Comparison of ENCODE assay signal across 34 cellular contexts in the genomic region with DNA sequence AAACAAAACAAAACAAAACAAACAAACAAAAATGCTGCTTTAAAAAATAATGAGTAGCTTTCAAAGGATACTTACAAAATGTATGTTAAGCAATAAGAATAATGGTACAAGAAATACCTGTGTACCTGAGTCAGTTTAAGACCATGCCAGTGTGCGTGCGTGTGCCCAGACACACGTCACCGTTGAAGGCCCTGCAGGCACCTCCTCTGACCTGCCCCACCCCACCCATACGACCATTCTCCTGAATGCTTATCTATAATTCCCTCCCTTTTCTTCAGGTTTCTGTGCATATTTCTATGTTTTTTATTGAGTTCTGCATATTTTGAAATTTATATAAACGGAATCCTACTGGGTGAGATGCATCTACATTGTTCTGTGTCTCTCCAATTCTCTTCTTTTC.
"Had no signal": no experiment of that assay in that cellular context is flagged by ENCODE, and none has a peak within 500 bp of the region (broad histone marks: within the 10 kb centered on the region; RNA-seq: fewer than 3 reads in every experiment).

No MANE protein-coding gene starts in this region.

- H3K4me3 Mint-ChIP-seq: activated B cell treated with CpG ODN at 0.5 μM for 24 hours; activated CD4-positive, alpha-beta memory T cell treated with anti-CD3 and anti-CD28 coated beads for 36 hours; activated CD4-positive, alpha-beta T cell treated with anti-CD3 and anti-CD28 coated beads, Interleukin-2, amount 10 ng/mL, durations not matched to agents 24 days and 14 days; activated CD8-positive, alpha-beta T cell treated with anti-CD3 and anti-CD28 coated beads for 36 hours; activated naive CD4-positive, alpha-beta T cell treated with anti-CD3 and anti-CD28 coated beads for 36 hours; activated naive CD8-positive, alpha-beta T cell treated with anti-CD3 and anti-CD28 coated beads, Interleukin-2, amount 10 ng/mL, durations not matched to agents 7 days and 5 days; activated naive CD8-positive, alpha-beta T cell treated with anti-CD3 and anti-CD28 coated beads, Interleukin-2, amount 50 U/mL, for 24 hours; activated T-cell treated with anti-CD3 and anti-CD28 coated beads, Interleukin-2, amount 50 U/mL, for 4 hours; activated T-cell treated with anti-CD3 and anti-CD28 coated beads, Interleukin-2, amount 50 U/mL, for 72 hours; activated T-helper 1 cell treated with anti-CD3 and anti-CD28 coated beads, Interleukin-12 subunit alpha, Interleukin-12 subunit beta, Interleukin-2, Interleukin-4 antibody, amounts not matched to agents 30 ng/mL and 10 ng/mL and 1 ng/mL, durations not matched to agents 14 hours and 24 hours and 36 hours; activated T-helper 17 cell treated with anti-CD3 and anti-CD28 coated beads, Interleukin-2, amount 50 U/mL, for 72 hours; brain; T-helper 1 cell treated with Interleukin-12 subunit alpha and Interleukin-12 subunit beta and Interleukin-4 antibody, amounts not matched to agents 30 μg/mL and 1 μg/mL, for 36 hours; T-helper 2 cell treated with Interferon-gamma antibody and Interleukin-4, amounts not matched to agents 5 μg/mL and 100 μg/mL, for 36 hours had no signal

- H3K9me3 Mint-ChIP-seq: activated B cell treated with CpG ODN at 0.5 μM for 24 hours; activated CD4-positive, alpha-beta memory T cell treated with anti-CD3 and anti-CD28 coated beads for 36 hours; activated CD4-positive, alpha-beta T cell treated with anti-CD3 and anti-CD28 coated beads, Interleukin-2, amount 10 ng/mL, durations not matched to agents 24 days and 14 days; activated CD8-positive, alpha-beta T cell treated with anti-CD3 and anti-CD28 coated beads for 36 hours; activated naive CD4-positive, alpha-beta T cell treated with anti-CD3 and anti-CD28 coated beads for 36 hours; activated naive CD4-positive, alpha-beta T cell treated with anti-CD3 and anti-CD28 coated beads, Interleukin-2, amount 50 U/mL, for 72 hours; activated naive CD8-positive, alpha-beta T cell treated with anti-CD3 and anti-CD28 coated beads, Interleukin-2, amount 50 U/mL, for 24 hours; activated T-cell treated with anti-CD3 and anti-CD28 coated beads, Interleukin-2, amount 50 U/mL, for 4 hours; activated T-cell treated with anti-CD3 and anti-CD28 coated beads, Interleukin-2, amount 50 U/mL, for 72 hours; activated T-helper 1 cell treated with anti-CD3 and anti-CD28 coated beads, Interleukin-12 subunit alpha, Interleukin-12 subunit beta, Interleukin-2, Interleukin-4 antibody, amounts not matched to agents 30 ng/mL and 10 ng/mL and 1 ng/mL, durations not matched to agents 14 hours and 24 hours and 36 hours; brain; T-helper 1 cell treated with Interleukin-12 subunit alpha and Interleukin-12 subunit beta and Interleukin-4 antibody, amounts not matched to agents 30 μg/mL and 1 μg/mL, for 36 hours; T-helper 2 cell treated with Interferon-gamma antibody and Interleukin-4, amounts not matched to agents 5 μg/mL and 100 μg/mL, for 36 hours had no signal

- H3K4me1 ChIP-seq: ascending aorta had no signal

- H3K27ac Mint-ChIP-seq: activated B cell treated with CpG ODN at 0.5 μM for 24 hours; activated CD4-positive, alpha-beta memory T cell treated with anti-CD3 and anti-CD28 coated beads for 36 hours; activated CD4-positive, alpha-beta T cell treated with anti-CD3 and anti-CD28 coated beads, Interleukin-2, amount 10 ng/mL, durations not matched to agents 24 days and 14 days; activated CD8-positive, alpha-beta T cell treated with anti-CD3 and anti-CD28 coated beads for 36 hours; activated naive CD4-positive, alpha-beta T cell treated with anti-CD3 and anti-CD28 coated beads for 36 hours; activated naive CD4-positive, alpha-beta T cell treated with anti-CD3 and anti-CD28 coated beads, Interleukin-2, amount 50 U/mL, for 72 hours; activated naive CD8-positive, alpha-beta T cell treated with anti-CD3 and anti-CD28 coated beads, Interleukin-2, amount 10 ng/mL, durations not matched to agents 7 days and 5 days; activated naive CD8-positive, alpha-beta T cell treated with anti-CD3 and anti-CD28 coated beads, Interleukin-2, amount 50 U/mL, for 24 hours; activated T-cell treated with anti-CD3 and anti-CD28 coated beads, Interleukin-2, amount 50 U/mL, for 72 hours; activated T-helper 1 cell treated with anti-CD3 and anti-CD28 coated beads, Interleukin-12 subunit alpha, Interleukin-12 subunit beta, Interleukin-2, Interleukin-4 antibody, amounts not matched to agents 30 ng/mL and 10 ng/mL and 1 ng/mL, durations not matched to agents 14 hours and 24 hours and 36 hours; activated T-helper 17 cell treated with anti-CD3 and anti-CD28 coated beads, Interleukin-2, amount 50 U/mL, for 72 hours; brain; T-helper 1 cell treated with Interleukin-12 subunit alpha and Interleukin-12 subunit beta and Interleukin-4 antibody, amounts not matched to agents 30 μg/mL and 1 μg/mL, for 36 hours; T-helper 2 cell treated with Interferon-gamma antibody and Interleukin-4, amounts not matched to agents 5 μg/mL and 100 μg/mL, for 36 hours had no signal

- H3K4me3 ChIP-seq: ascending aorta had no signal

- H3K36me3 ChIP-seq: ascending aorta had no signal

- H3K36me3 Mint-ChIP-seq: activated CD4-positive, alpha-beta memory T cell treated with anti-CD3 and anti-CD28 coated beads for 36 hours; activated naive CD4-positive, alpha-beta T cell treated with anti-CD3 and anti-CD28 coated beads, Interleukin-2, amount 50 U/mL, for 72 hours; brain had no signal

- DNase-seq: activated B cell treated with CpG ODN at 0.5 μM for 24 hours; activated CD4-positive, alpha-beta memory T cell treated with anti-CD3 and anti-CD28 coated beads for 36 hours; activated CD4-positive, alpha-beta T cell treated with anti-CD3 and anti-CD28 coated beads for 4 hours; activated CD4-positive, alpha-beta T cell treated with anti-CD3 and anti-CD28 coated beads, Interleukin-2, amount 50 U/mL, for 1 hour; activated CD4-positive, alpha-beta T cell treated with anti-CD3 and anti-CD28 coated beads, Interleukin-2, amount 50 U/mL, for 4 hours; activated CD4-positive, CD25-positive, alpha-beta regulatory T cell treated with anti-CD3 and anti-CD28 coated beads, Interleukin-2, amount 50 U/mL, for 72 hours; activated CD8-positive, alpha-beta memory T cell treated with anti-CD3 and anti-CD28 coated beads, Interleukin-2, amount 50 U/mL, for 4 hours; activated CD8-positive, alpha-beta T cell treated with anti-CD3 and anti-CD28 coated beads for 36 hours; activated effector memory CD4-positive, alpha-beta T cell treated with anti-CD3 and anti-CD28 coated beads, Interleukin-2, amount 50 U/mL, for 16 hours; activated gamma-delta T cell treated with Interleukin-2 at 50 U/mL for 16 hours; activated naive CD4-positive, alpha-beta T cell; activated naive CD4-positive, alpha-beta T cell treated with anti-CD3 and anti-CD28 coated beads for 36 hours; activated naive CD4-positive, alpha-beta T cell treated with anti-CD3 and anti-CD28 coated beads, Interleukin-2, amount 50 U/mL, for 16 hours; activated naive CD8-positive, alpha-beta T cell treated with anti-CD3 and anti-CD28 coated beads, Interleukin-2, amount 10 ng/mL, durations not matched to agents 7 days and 5 days; activated naive CD8-positive, alpha-beta T cell treated with anti-CD3 and anti-CD28 coated beads, Interleukin-2, amount 50 U/mL, for 24 hours; activated T-cell treated with anti-CD3 and anti-CD28 coated beads for 4 hours; activated T-cell treated with anti-CD3 and anti-CD28 coated beads, Interleukin-2, amount 50 U/mL, for 1 hour; activated T-cell treated with anti-CD3 and anti-CD28 coated beads, Interleukin-2, amount 50 U/mL, for 4 hours; activated T-cell treated with anti-CD3 and anti-CD28 coated beads, Interleukin-2, amount 50 U/mL, for 72 hours; amygdala; anterior cingulate cortex; central memory CD4-positive, alpha-beta T cell; T-helper 1 cell; T-helper 2 cell; T-helper 9 cell had no signal

- H3K27me3 Mint-ChIP-seq: activated B cell treated with CpG ODN at 0.5 μM for 24 hours; activated CD4-positive, alpha-beta memory T cell treated with anti-CD3 and anti-CD28 coated beads for 36 hours; activated CD4-positive, alpha-beta T cell treated with anti-CD3 and anti-CD28 coated beads, Interleukin-2, amount 10 ng/mL, durations not matched to agents 24 days and 14 days; activated CD8-positive, alpha-beta T cell treated with anti-CD3 and anti-CD28 coated beads for 36 hours; activated naive CD8-positive, alpha-beta T cell treated with anti-CD3 and anti-CD28 coated beads, Interleukin-2, amount 10 ng/mL, durations not matched to agents 7 days and 5 days; activated naive CD8-positive, alpha-beta T cell treated with anti-CD3 and anti-CD28 coated beads, Interleukin-2, amount 50 U/mL, for 24 hours; activated T-helper 17 cell treated with anti-CD3 and anti-CD28 coated beads, Interleukin-2, amount 50 U/mL, for 72 hours; brain had no signal

- H3K27me3 ChIP-seq: ascending aorta had no signal

- ATAC-seq: activated CD8-positive, alpha-beta T cell treated with anti-CD3 and anti-CD28 coated beads for 36 hours; activated naive CD4-positive, alpha-beta T cell treated with anti-CD3 and anti-CD28 coated beads, Interleukin-2, amount 50 U/mL, for 72 hours; activated naive CD8-positive, alpha-beta T cell treated with anti-CD3 and anti-CD28 coated beads, Interleukin-2, amount 50 U/mL, for 24 hours; activated T-cell treated with anti-CD3 and anti-CD28 coated beads, Interleukin-2, amount 50 U/mL, for 4 hours; activated T-cell treated with anti-CD3 and anti-CD28 coated beads, Interleukin-2, amount 50 U/mL, for 72 hours; activated T-helper 17 cell treated with anti-CD3 and anti-CD28 coated beads, Interleukin-2, amount 50 U/mL, for 72 hours had no signal

- H3K9me3 ChIP-seq: ascending aorta had no signal

- H3K27ac ChIP-seq: ascending aorta, VCaP had no signal
